Comparison of ENCODE assay signal across 1 cellular context in genomic region chr12:57240926-57241555, GRCh38.
TF ChIP-seq lines count a peak whose summit lies in the region.

No MANE protein-coding gene starts in this region.

TF ChIP-seq in WTC11, 78 proteins besides CTCF, POLR2A, EP300 and RAD21 (continued from another document):
- TF ChIP-seq ERG (CRISPR knock-in tag; IDR thresholded peaks at IDR 0.05) (no peak), GABPB1 (CRISPR knock-in tag; IDR thresholded peaks at IDR 0.05) (no peak), CREB1 (CRISPR knock-in tag; IDR thresholded peaks at IDR 0.05) (no peak), MAX (CRISPR knock-in tag; IDR thresholded peaks at IDR 0.05) (no peak), ELF4 (CRISPR knock-in tag; IDR thresholded peaks at IDR 0.05; ENCODE audit: low read depth) (no peak), SMAD4 (CRISPR knock-in tag; IDR thresholded peaks at IDR 0.05) (no peak)
